ENCODE assay signal across 17 cellular contexts in genomic region chr7:14936530-14936929, GRCh38. TPM values are rescaled to one million over a fixed set of nuclear protein-coding genes. Genes with fewer than 3 reads are reported as not detected.
DNase-seq lines count a peak whose midpoint lies in the region; ATAC-seq, FAIRE-seq and TF ChIP-seq lines count a peak whose summit lies in the region.
"Had no signal": no experiment of that assay in that cellular context is flagged by ENCODE, and none has a peak within 500 bp of the region (broad histone marks: within the 10 kb centered on the region; RNA-seq: fewer than 3 reads in every experiment).

No MANE protein-coding gene starts in this region.

- no peak overlapping the region for H3K4me2 ChIP-seq in endothelial cell of umbilical vein (ENCODE audit: insufficient read depth, low read length)

- no peaks in the 10 kb centered on the region for H3K27me3 ChIP-seq in endothelial cell of umbilical vein (ENCODE audit: control insufficient read depth in 2 of 2, insufficient read depth in 2 of 2, low read length in 2 of 2)
- no peaks in the 10 kb centered on the region for H3K27me3 ChIP-seq in transverse colon
- H3K27me3 ChIP-seq: ascending aorta had no signal

- no TSS peak for BruUV-seq in endothelial cell of umbilical vein (replicated peaks; lab: Mats Ljungman, UMichigan)

- TF ChIP-seq CTCF in endothelial cell of umbilical vein (IDR thresholded peaks at IDR 0.05; ENCODE audit: extremely low read depth in 1 of 2, insufficient read depth in 1 of 2, low read depth in 1 of 2, low read length in 2 of 2) (no peak), transverse colon (IDR thresholded peaks at IDR 0.05) (no peak)

- WGBS in transverse colon (ENCODE audit: low coverage in 1 of 2), 2 donors, result 30 to 43% methylated on average over 1 to 5 of the region's 5 CpGs

- peak; percentile 97 for ATAC-seq in left lobe of liver
- ATAC-seq: activated T-helper 17 cell treated with anti-CD3 and anti-CD28 coated beads, Interleukin-2, amount 50 U/mL, for 72 hours had no signal

- no peak overlapping the region for H3K9ac ChIP-seq in endothelial cell of umbilical vein (replicated peaks; ENCODE audit: extremely low read depth, insufficient read depth, low read length)

- H3K4me1 ChIP-seq in endothelial cell of umbilical vein (ENCODE audit: control insufficient read depth, extremely low read depth, insufficient read depth, low read length), result no peaks in the 10 kb centered on the region
- peaks cover 0 to 10% (median 6%) of the 10 kb centered on the region in 4 donors for H3K4me1 ChIP-seq in transverse colon
- H3K4me1 ChIP-seq: ascending aorta had no signal

- H3K4me3 ChIP-seq in endothelial cell of umbilical vein (replicated peaks in 1 of 3; ENCODE audit: insufficient read depth in 1 of 3, low read depth in 1 of 3, low read length in 3 of 3) (no peak overlapping the region), transverse colon (no peak overlapping the region)
- H3K4me3 ChIP-seq: ascending aorta had no signal

- FAIRE-seq in H54 (lab: Jason Lieb, UNC) (peak; percentile 6), endothelial cell of umbilical vein (lab: Jason Lieb, UNC) (no peak)
- FAIRE-seq: D721Med had no signal

- no peak for TF ChIP-seq POLR2A in H54 (IDR thresholded peaks at IDR 0.05; ENCODE audit: low read depth, low read length)
- TF ChIP-seq POLR2A in endothelial cell of umbilical vein (IDR thresholded peaks at IDR 0.05; ENCODE audit: low read depth, low read length), result no peak
- TF ChIP-seq POLR2A in transverse colon (IDR thresholded peaks at IDR 0.05), result no peak

- POLR2A ChIA-PET in endothelial cell of umbilical vein (lab: Charles Lee), result no interaction called here

- no peaks in the 10 kb centered on the region for H3K79me2 ChIP-seq in endothelial cell of umbilical vein (ENCODE audit: control insufficient read depth, insufficient read depth, low read length)

- dilution Hi-C loops in endothelial cell of umbilical vein (cut with MboI; ENCODE audit: extremely low pct_ligation_motif_present, low sequenced_read_pairs), result no loop called here

- TF ChIP-seq EP300 in transverse colon (IDR thresholded peaks at IDR 0.05; ENCODE audit: low read depth), result no peak

- intact Hi-C loops in endothelial cell of umbilical vein (cut with micrococcal nuclease) (no loop called here), transverse colon (cut with DNase I; ENCODE audit: low total_unique reads) (no loop called here)

- H3K27ac ChIP-seq in endothelial cell of umbilical vein (ENCODE audit: insufficient read depth, low read depth, low read length) (no peak overlapping the region), transverse colon (peak overlapping the region in 1 of 4 donors; percentile 21)
- H3K27ac ChIP-seq: ascending aorta had no signal

- peak overlapping the region; percentile 66 for H2AFZ ChIP-seq in endothelial cell of umbilical vein (ENCODE audit: low read depth, low read length)

- no peaks in the 10 kb centered on the region for H4K20me1 ChIP-seq in endothelial cell of umbilical vein (replicated peaks; ENCODE audit: control insufficient read depth, extremely low read depth, insufficient read depth, low read length)

- CTCF ChIA-PET in endothelial cell of umbilical vein (lab: Charles Lee), result interaction anchor here (1.6 kb wide), 1 partner anchor 13 kb away, joined by 3 read pairs; no protein-coding TSS in a partner anchor

- H3K9me1 ChIP-seq in endothelial cell of umbilical vein (replicated peaks; ENCODE audit: control insufficient read depth, extremely low read depth, insufficient read depth, low read length), result no peaks in the 10 kb centered on the region

- H3K9me3 ChIP-seq in endothelial cell of umbilical vein (replicated peaks; ENCODE audit: control insufficient read depth, insufficient read depth, low read length) (no peaks in the 10 kb centered on the region), transverse colon (no peaks in the 10 kb centered on the region)
- H3K9me3 ChIP-seq: ascending aorta had no signal

- in situ Hi-C loops in transverse colon (cut with MboI; ENCODE audit: low pct_ligation_motif_present in 1 of 4, low pct_unique_long_range_greater_than_20kb in 1 of 4, low sequenced_read_pairs in 3 of 4), result no loop called here

- no peak for DNase-seq in H54 (ENCODE audit: insufficient read length, low spot score)
- peak; percentile 18 for DNase-seq in endothelial cell of umbilical vein (ENCODE audit: low read depth, low spot score)
- peak; percentile 52 for DNase-seq in left lobe of liver (ENCODE audit: low spot score)
- peak; percentile 7 for DNase-seq in transverse colon
- no peak for DNase-seq in NCI-H2029 (lab: John Stamatoyannopoulos, UW)
- DNase-seq in GF-D8 (lab: John Stamatoyannopoulos, UW), result no peak
- no peak for DNase-seq in central memory CD4-positive, alpha-beta T cell
- DNase-seq in AG08396 (ENCODE audit: low spot score), result no peak
- DNase-seq: activated CD4-positive, alpha-beta T cell treated with anti-CD3 and anti-CD28 coated beads, Interleukin-2, amount 50 U/mL, for 48 hours; glutamatergic neuron; Karpas-422; NCI-H187 treated with DMSO at 0.1 percent for 48 hours; NCI-H748 treated with DMSO at 0.1 percent for 48 hours; RPMI8226 had no signal

- H3K36me3 ChIP-seq in endothelial cell of umbilical vein (ENCODE audit: control insufficient read depth in 2 of 2, extremely low read depth in 1 of 2, insufficient read depth in 2 of 2, low read length in 2 of 2) (no peaks in the 10 kb centered on the region), transverse colon (no peaks in the 10 kb centered on the region)
- H3K36me3 ChIP-seq: ascending aorta had no signal

TF ChIP-seq in endothelial cell of umbilical vein, 7 proteins besides CTCF, POLR2A, EP300 and RAD21:
- TF ChIP-seq FOS (IDR thresholded peaks at IDR 0.05; ENCODE audit: borderline replicate concordance, insufficient read depth, low read length) (no peak), POLR2AphosphoS5 (IDR thresholded peaks at IDR 0.05; ENCODE audit: insufficient read depth, low read depth, low read length) (no peak), GATA2 (IDR thresholded peaks at IDR 0.05; ENCODE audit: insufficient read depth, insufficient read length, low read depth, low read length) (no peak), MYC (IDR thresholded peaks at IDR 0.05; ENCODE audit: low read depth, low read length) (no peak), JUN (IDR thresholded peaks at IDR 0.05; ENCODE audit: borderline replicate concordance, insufficient read depth, insufficient read length, low read depth) (no peak), EZH2 (IDR thresholded peaks at IDR 0.05; ENCODE audit: borderline replicate concordance, low read depth, low read length, severe bottlenecking) (no peak)
- TF ChIP-seq, protein P1, sequence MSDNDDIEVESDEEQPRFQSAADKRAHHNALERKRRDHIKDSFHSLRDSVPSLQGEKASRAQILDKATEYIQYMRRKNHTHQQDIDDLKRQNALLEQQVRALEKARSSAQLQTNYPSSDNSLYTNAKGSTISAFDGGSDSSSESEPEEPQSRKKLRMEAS (IDR thresholded peaks at IDR 0.05; ENCODE audit: insufficient read depth, insufficient read length), result no peak
TF ChIP-seq in endothelial cell of umbilical vein: peak in this region for 0.

RNA-seq across cellular contexts. Expression of gene DGKB, which starts 34.0 kb away (rescaled TPM):
- 0.44 TPM in 1 of 2 replicates, not detected in the other for total RNA-seq in endothelial cell of umbilical vein
- not detected in 2 replicates for polyA plus RNA-seq in endothelial cell of umbilical vein
- polyA plus RNA-seq in endothelial cell of umbilical vein (2011; cell fraction: cytosol; rRNA removed), result not detected in 2 replicates
- 0.42 TPM in 1 of 2 replicates, not detected in the other for polyA plus RNA-seq in endothelial cell of umbilical vein (2011; cell fraction: nucleus; rRNA removed)
- not detected in 2 replicates for polyA plus RNA-seq in endothelial cell of umbilical vein (2012)
- not detected in 2 replicates for polyA minus RNA-seq in endothelial cell of umbilical vein
- polyA minus RNA-seq in endothelial cell of umbilical vein (2011; cell fraction: cytosol; rRNA and poly(A)+ RNA removed), result not detected
- 0.19 TPM in 1 of 2 replicates, not detected in the other for polyA minus RNA-seq in endothelial cell of umbilical vein (2011; cell fraction: nucleus; rRNA and poly(A)+ RNA removed)
- 0.33 TPM for total RNA-seq in left lobe of liver
- total RNA-seq in transverse colon, result 1 to 10 TPM in 1 of 4 donors, under 1 TPM in 2, not detected in 1; 0.40 to 3.8 (median 0.82) TPM
- total RNA-seq: activated T-helper 17 cell treated with anti-CD3 and anti-CD28 coated beads, Interleukin-2, amount 50 U/mL, for 72 hours; ascending aorta had no signal

Comparison
In these comparisons a context has a peak if more than half of its experiments do, and no peak if none do; other contexts are left out.
1. DNase-seq: peak in endothelial cell of umbilical vein (single experiment), left lobe of liver (single experiment) and transverse colon (single experiment); none in H54 (single experiment), NCI-H2029 (single experiment), GF-D8 (single experiment), central memory CD4-positive, alpha-beta T cell (single experiment) and AG08396 (single experiment).